23 cellular contexts compared by ENCODE assay signal in genomic region chr12:76002598-76003262, GRCh38.
"Had no signal": no experiment of that assay in that cellular context is flagged by ENCODE, and none has a peak within 500 bp of the region (broad histone marks: within the 10 kb centered on the region; RNA-seq: fewer than 3 reads in every experiment).

No MANE protein-coding gene starts in this region.

- ATAC-seq: activated CD4-positive, alpha-beta T cell treated with anti-CD3 and anti-CD28 coated beads for 36 hours; activated CD8-positive, alpha-beta memory T cell treated with anti-CD3 and anti-CD28 coated beads, Interleukin-2, amount 10 ng/mL, durations not matched to agents 7 days and 5 days; activated CD8-positive, alpha-beta T cell treated with anti-CD3 and anti-CD28 coated beads, Interleukin-2, amount 10 ng/mL, durations not matched to agents 7 days and 5 days; gastrocnemius medialis; left ventricle myocardium superior; mucosa of descending colon; sciatic nerve; stimulated activated effector memory CD8-positive, alpha-beta T cell treated with anti-CD3 and anti-CD28 coated beads, Interleukin-12 subunit alpha, Interleukin-12 subunit beta, amount 100 ng/mL, for 72 hours had no signal

- H3K27ac Mint-ChIP-seq: activated CD4-positive, alpha-beta T cell treated with anti-CD3 and anti-CD28 coated beads for 36 hours; activated CD8-positive, alpha-beta memory T cell treated with anti-CD3 and anti-CD28 coated beads, Interleukin-2, amount 10 ng/mL, durations not matched to agents 7 days and 5 days; activated CD8-positive, alpha-beta T cell treated with anti-CD3 and anti-CD28 coated beads, Interleukin-2, amount 10 ng/mL, durations not matched to agents 7 days and 5 days; activated naive CD8-positive, alpha-beta T cell; stimulated activated effector memory CD8-positive, alpha-beta T cell treated with anti-CD3 and anti-CD28 coated beads, Interleukin-12 subunit alpha, Interleukin-12 subunit beta, amount 100 ng/mL, for 72 hours; stimulated activated naive CD8-positive, alpha-beta T cell treated with anti-CD3 and anti-CD28 coated beads, Interleukin-15, Interleukin-2, amounts not matched to agents 100 ng/mL and 50 ng/mL, for 24 hours; T-helper 2 cell treated with Interferon-gamma antibody and Interleukin-4, amounts not matched to agents 5 μg/mL and 100 μg/mL, for 36 hours had no signal

- DNase-seq: activated CD4-positive, alpha-beta T cell treated with anti-CD3 and anti-CD28 coated beads for 36 hours; activated CD4-positive, CD25-positive, alpha-beta regulatory T cell; activated CD8-positive, alpha-beta memory T cell treated with anti-CD3 and anti-CD28 coated beads, Interleukin-2, amount 10 ng/mL, durations not matched to agents 7 days and 5 days; activated CD8-positive, alpha-beta T cell treated with anti-CD3 and anti-CD28 coated beads, Interleukin-2, amount 10 ng/mL, durations not matched to agents 7 days and 5 days; activated naive CD4-positive, alpha-beta T cell treated with Interleukin-2 at 50 U/mL for 16 hours; activated T-cell treated with anti-CD3 and anti-CD28 coated beads, Interleukin-2, amount 50 U/mL, for 48 hours; anterior cingulate cortex; effector CD4-positive, alpha-beta T cell; esophagus squamous epithelium; gastrocnemius medialis; glutamatergic neuron; islet precursor cell; left ventricle myocardium superior; mucosa of descending colon; nephron progenitor cell; small intestine; stimulated activated CD4-positive, alpha-beta T cell treated with anti-CD3 and anti-CD28 coated beads, Interleukin-4, amount 100 ng/mL, for 24 hours; trophoblast cell had no signal

- H3K27me3 Mint-ChIP-seq: activated CD8-positive, alpha-beta memory T cell treated with anti-CD3 and anti-CD28 coated beads, Interleukin-2, amount 10 ng/mL, durations not matched to agents 7 days and 5 days; activated naive CD8-positive, alpha-beta T cell had no signal

- H3K4me3 Mint-ChIP-seq: activated CD4-positive, alpha-beta T cell treated with anti-CD3 and anti-CD28 coated beads for 36 hours; activated CD8-positive, alpha-beta memory T cell treated with anti-CD3 and anti-CD28 coated beads, Interleukin-2, amount 10 ng/mL, durations not matched to agents 7 days and 5 days; activated CD8-positive, alpha-beta T cell treated with anti-CD3 and anti-CD28 coated beads, Interleukin-2, amount 10 ng/mL, durations not matched to agents 7 days and 5 days; activated naive CD8-positive, alpha-beta T cell; nephron progenitor cell; stimulated activated effector memory CD8-positive, alpha-beta T cell treated with anti-CD3 and anti-CD28 coated beads, Interleukin-12 subunit alpha, Interleukin-12 subunit beta, amount 100 ng/mL, for 72 hours; stimulated activated naive CD8-positive, alpha-beta T cell treated with anti-CD3 and anti-CD28 coated beads, Interleukin-15, Interleukin-2, amounts not matched to agents 100 ng/mL and 50 ng/mL, for 24 hours; T-helper 2 cell treated with Interferon-gamma antibody and Interleukin-4, amounts not matched to agents 5 μg/mL and 100 μg/mL, for 36 hours had no signal

- H3K4me1 Mint-ChIP-seq: activated CD4-positive, alpha-beta T cell treated with anti-CD3 and anti-CD28 coated beads for 36 hours; stimulated activated effector memory CD8-positive, alpha-beta T cell treated with anti-CD3 and anti-CD28 coated beads, Interleukin-12 subunit alpha, Interleukin-12 subunit beta, amount 100 ng/mL, for 72 hours had no signal

- H3K36me3 Mint-ChIP-seq: activated naive CD8-positive, alpha-beta T cell; stimulated activated effector memory CD8-positive, alpha-beta T cell treated with anti-CD3 and anti-CD28 coated beads, Interleukin-12 subunit alpha, Interleukin-12 subunit beta, amount 100 ng/mL, for 72 hours had no signal
